Comparison of ENCODE assay signal across 8 cellular contexts in genomic region chr1:118986839-118987430, GRCh38. TPM values are rescaled to one million over a fixed set of nuclear protein-coding genes. Genes with fewer than 3 reads are reported as not detected.
DNase-seq lines count a peak whose midpoint lies in the region; ATAC-seq, FAIRE-seq and TF ChIP-seq lines count a peak whose summit lies in the region.

No MANE protein-coding gene starts in this region.

- intact Hi-C loops in activated T-helper 2 cell treated with anti-CD3 and anti-CD28 coated beads, Interferon-gamma antibody, Interleukin-2, Interleukin-4, amounts not matched to agents 10 μg/mL and 5 μg/mL and 100 μg/mL, durations not matched to agents 14 hours and 24 hours and 36 hours (cut with micrococcal nuclease), result loop anchor here (2.0 kb wide), 1 partner anchor 22 kb away; no protein-coding TSS in a partner anchor

- no peak overlapping the region for H3K9ac ChIP-seq in endodermal cell (ENCODE audit: extremely low read depth, low read length, poor library complexity, severe bottlenecking)

- H3K27ac ChIP-seq in endodermal cell (ENCODE audit: low read depth, low read length), result no peak overlapping the region

- H3K4me3 ChIP-seq in endodermal cell (ENCODE audit: low read length), result peak overlapping the region; percentile 69

- peaks cover 100% of the 10 kb centered on the region for H3K27me3 ChIP-seq in endodermal cell (ENCODE audit: control insufficient read depth, insufficient read depth, low read length, poor library complexity, severe bottlenecking)

- no peak for ATAC-seq in HG03354 (IDR thresholded peaks at IDR 0.05; ENCODE audit: poor library complexity, severe bottlenecking, unreplicated experiment)

- peaks cover 8% of the 10 kb centered on the region for H3K4me1 ChIP-seq in endodermal cell (ENCODE audit: control insufficient read depth, insufficient read depth, low read length)

- TF ChIP-seq CTCF in endodermal cell (conservative IDR thresholded peaks at IDR 0.05) (no peak), nephron progenitor cell (IDR thresholded peaks at IDR 0.05) (no peak), D721Med (IDR thresholded peaks at IDR 0.05; ENCODE audit: insufficient read depth, missing control alignments) (no peak)

- H3K9me3 Mint-ChIP-seq in IgD-negative memory B cell (peaks cover 0 to 24% (median 2%) of the 10 kb centered on the region in 3 donors), endodermal cell (peaks cover 3% of the 10 kb centered on the region), nephron progenitor cell (peaks cover 23% of the 10 kb centered on the region)
- H3K9me3 Mint-ChIP-seq in activated T-helper 2 cell treated with anti-CD3 and anti-CD28 coated beads, Interferon-gamma antibody, Interleukin-2, Interleukin-4, amounts not matched to agents 10 μg/mL and 5 μg/mL and 100 μg/mL, durations not matched to agents 14 hours and 24 hours and 36 hours, result peaks cover 11% of the 10 kb centered on the region

- DNase-seq in AG08395 (ENCODE audit: low spot score) (peak; percentile 45), endodermal cell (no peak), nephron progenitor cell (no peak), D721Med (ENCODE audit: insufficient read length, low spot score) (no peak), COR-L47 (lab: John Stamatoyannopoulos, UW) (no peak)
- DNase-seq in activated T-helper 2 cell treated with anti-CD3 and anti-CD28 coated beads, Interferon-gamma antibody, Interleukin-2, Interleukin-4, amounts not matched to agents 10 μg/mL and 5 μg/mL and 100 μg/mL, durations not matched to agents 14 hours and 24 hours and 36 hours (ENCODE audit: low spot score), result no peak

- H3K36me3 Mint-ChIP-seq in IgD-negative memory B cell (peaks cover 5% of the 10 kb centered on the region), endodermal cell (ENCODE audit: low read depth) (no peaks in the 10 kb centered on the region), nephron progenitor cell (ENCODE audit: low read depth) (peaks cover 10% of the 10 kb centered on the region)
- H3K36me3 Mint-ChIP-seq in activated T-helper 2 cell treated with anti-CD3 and anti-CD28 coated beads, Interferon-gamma antibody, Interleukin-2, Interleukin-4, amounts not matched to agents 10 μg/mL and 5 μg/mL and 100 μg/mL, durations not matched to agents 14 hours and 24 hours and 36 hours (ENCODE audit: low read depth), result peaks cover 21% of the 10 kb centered on the region

- 5 to 7% methylated on average over 13 to 25 of the region's 25 CpGs for WGBS in endodermal cell (ENCODE audit: insufficient coverage in 1 of 2, insufficient read length in 1 of 2), 2 experiments

- FAIRE-seq in D721Med (lab: Jason Lieb, UNC), result no peak

- H3K27ac Mint-ChIP-seq in IgD-negative memory B cell, result peak overlapping the region; percentile 76 to 94 (median 90)
- H3K27ac Mint-ChIP-seq in endodermal cell, result no peak overlapping the region
- peak overlapping the region; percentile 52 for H3K27ac Mint-ChIP-seq in nephron progenitor cell
- H3K27ac Mint-ChIP-seq in activated T-helper 2 cell treated with anti-CD3 and anti-CD28 coated beads, Interferon-gamma antibody, Interleukin-2, Interleukin-4, amounts not matched to agents 10 μg/mL and 5 μg/mL and 100 μg/mL, durations not matched to agents 14 hours and 24 hours and 36 hours, result no peak overlapping the region

- H3K27me3 Mint-ChIP-seq in IgD-negative memory B cell (peaks cover 89% of the 10 kb centered on the region), endodermal cell (ENCODE audit: insufficient read depth) (peaks cover 100% of the 10 kb centered on the region), nephron progenitor cell (ENCODE audit: low read depth, poor library complexity) (peaks cover 100% of the 10 kb centered on the region)
- H3K27me3 Mint-ChIP-seq in activated T-helper 2 cell treated with anti-CD3 and anti-CD28 coated beads, Interferon-gamma antibody, Interleukin-2, Interleukin-4, amounts not matched to agents 10 μg/mL and 5 μg/mL and 100 μg/mL, durations not matched to agents 14 hours and 24 hours and 36 hours (ENCODE audit: low read depth), result peaks cover 95% of the 10 kb centered on the region

- no peaks in the 10 kb centered on the region for H3K36me3 ChIP-seq in endodermal cell (ENCODE audit: control insufficient read depth, insufficient read depth, low read length)

- H3K4me1 Mint-ChIP-seq in IgD-negative memory B cell, result peaks cover 6 to 31% (median 6%) of the 10 kb centered on the region in 3 donors
- H3K4me1 Mint-ChIP-seq in endodermal cell, result peaks cover 42% of the 10 kb centered on the region
- peaks cover 85% of the 10 kb centered on the region for H3K4me1 Mint-ChIP-seq in nephron progenitor cell
- peaks cover 5% of the 10 kb centered on the region for H3K4me1 Mint-ChIP-seq in activated T-helper 2 cell treated with anti-CD3 and anti-CD28 coated beads, Interferon-gamma antibody, Interleukin-2, Interleukin-4, amounts not matched to agents 10 μg/mL and 5 μg/mL and 100 μg/mL, durations not matched to agents 14 hours and 24 hours and 36 hours (ENCODE audit: low read depth)

- H3K4me3 Mint-ChIP-seq in IgD-negative memory B cell (peak overlapping the region; percentile 30 to 81 (median 76)), endodermal cell (peak overlapping the region; percentile 48), nephron progenitor cell (peak overlapping the region; percentile 83)
- H3K4me3 Mint-ChIP-seq in activated T-helper 2 cell treated with anti-CD3 and anti-CD28 coated beads, Interferon-gamma antibody, Interleukin-2, Interleukin-4, amounts not matched to agents 10 μg/mL and 5 μg/mL and 100 μg/mL, durations not matched to agents 14 hours and 24 hours and 36 hours (ENCODE audit: low read depth), result no peak overlapping the region

- peaks cover under 1% of the 10 kb centered on the region for H3K9me3 ChIP-seq in endodermal cell (ENCODE audit: control insufficient read depth, low read length)

RNA-seq across cellular contexts. Expression of gene TBX15, which starts 1.2 kb away (rescaled TPM):
- polyA plus RNA-seq in IgD-negative memory B cell, result not detected
- under 1 TPM in 1 of 2 donors, not detected in 1; 0.09 TPM for total RNA-seq in endodermal cell
- 3.6 TPM for polyA plus RNA-seq in endodermal cell (2013, experiment 1 of 2)
- 2.9 TPM for polyA plus RNA-seq in endodermal cell (2013, experiment 2 of 2)
- total RNA-seq in activated T-helper 2 cell treated with anti-CD3 and anti-CD28 coated beads, Interferon-gamma antibody, Interleukin-2, Interleukin-4, amounts not matched to agents 10 μg/mL and 5 μg/mL and 100 μg/mL, durations not matched to agents 14 hours and 24 hours and 36 hours, result not detected in 2 replicates

Comparison
In these comparisons a context has a peak if more than half of its experiments do, and no peak if none do; other contexts are left out.
1. H3K27ac Mint-ChIP-seq: peak in IgD-negative memory B cell (3 of 3) and nephron progenitor cell (single experiment); none in endodermal cell (single experiment) and activated T-helper 2 cell treated with anti-CD3 and anti-CD28 coated beads, Interferon-gamma antibody, Interleukin-2, Interleukin-4, amounts not matched to agents 10 μg/mL and 5 μg/mL and 100 μg/mL, durations not matched to agents 14 hours and 24 hours and 36 hours (single experiment).